2 cellular contexts compared by ENCODE assay signal in the genomic region with DNA sequence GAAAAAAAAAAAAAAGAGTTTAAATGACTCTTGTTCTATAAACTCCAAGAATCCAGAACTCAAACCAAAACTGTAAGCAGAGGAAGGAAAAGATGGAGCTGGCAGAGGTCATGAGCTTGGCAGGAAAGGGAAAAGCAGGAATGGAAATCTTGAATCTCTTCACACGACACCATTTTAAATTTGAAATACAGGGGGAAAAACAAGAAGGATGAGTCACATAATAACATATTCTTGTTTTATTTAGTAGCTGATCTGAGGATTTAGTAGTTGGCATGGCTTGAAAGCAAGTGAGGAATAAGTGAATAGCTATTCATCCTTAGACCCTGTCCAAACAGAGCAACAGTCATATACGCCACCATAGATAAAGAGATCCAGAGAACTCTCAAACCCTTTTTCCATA.
TF ChIP-seq lines count a peak whose summit lies in the region.

No MANE protein-coding gene starts in this region.

TF ChIP-seq in SK-N-SH, 30 proteins besides CTCF, POLR2A, EP300 and RAD21:
- TF ChIP-seq, protein P1, sequence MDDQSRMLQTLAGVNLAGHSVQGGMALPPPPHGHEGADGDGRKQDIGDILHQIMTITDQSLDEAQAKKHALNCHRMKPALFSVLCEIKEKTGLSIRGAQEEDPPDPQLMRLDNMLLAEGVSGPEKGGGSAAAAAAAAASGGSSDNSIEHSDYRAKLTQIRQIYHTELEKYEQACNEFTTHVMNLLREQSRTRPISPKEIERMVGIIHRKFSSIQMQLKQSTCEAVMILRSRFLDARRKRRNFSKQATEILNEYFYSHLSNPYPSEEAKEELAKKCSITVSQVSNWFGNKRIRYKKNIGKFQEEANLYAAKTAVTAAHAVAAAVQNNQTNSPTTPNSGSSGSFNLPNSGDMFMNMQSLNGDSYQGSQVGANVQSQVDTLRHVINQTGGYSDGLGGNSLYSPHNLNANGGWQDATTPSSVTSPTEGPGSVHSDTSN (IDR thresholded peaks at IDR 0.05), result 0 out of 2 replicates have a peak, but pooled peaks have one; percentile 27
- TF ChIP-seq FOXJ3 (CRISPR knock-in tag; IDR thresholded peaks at IDR 0.05) (no peak), TAF1 (IDR thresholded peaks at IDR 0.05; ENCODE audit: borderline replicate concordance, low read depth, low read length) (no peak), TEAD4 (IDR thresholded peaks at IDR 0.05; ENCODE audit: borderline replicate concordance, insufficient read depth) (no peak), NRF1 (IDR thresholded peaks at IDR 0.05; ENCODE audit: low read depth, low read length) (no peak), SMC3 (IDR thresholded peaks at IDR 0.05; ENCODE audit: low read depth, low read length) (no peak), POLR2AphosphoS5 (IDR thresholded peaks at IDR 0.05; ENCODE audit: low read depth, low read length) (no peak), NFIC (IDR thresholded peaks at IDR 0.05; ENCODE audit: borderline replicate concordance) (0 out of 2 replicates have a peak, but pooled peaks have one; percentile 14), YY1 (IDR thresholded peaks at IDR 0.05; ENCODE audit: low read depth) (no peak)

TF ChIP-seq in SK-N-SH treated with all-trans-retinoic acid at 6 μM for 48 hours, 23 proteins besides CTCF, POLR2A, EP300 and RAD21:
- no peak for TF ChIP-seq ISL1 (CRISPR knock-in tag; IDR thresholded peaks at IDR 0.05)
TF ChIP-seq in SK-N-SH treated with all-trans-retinoic acid at 6 μM for 48 hours: peak in this region for 0.
